Comparison of ENCODE assay signal across 25 cellular contexts in the genomic region with DNA sequence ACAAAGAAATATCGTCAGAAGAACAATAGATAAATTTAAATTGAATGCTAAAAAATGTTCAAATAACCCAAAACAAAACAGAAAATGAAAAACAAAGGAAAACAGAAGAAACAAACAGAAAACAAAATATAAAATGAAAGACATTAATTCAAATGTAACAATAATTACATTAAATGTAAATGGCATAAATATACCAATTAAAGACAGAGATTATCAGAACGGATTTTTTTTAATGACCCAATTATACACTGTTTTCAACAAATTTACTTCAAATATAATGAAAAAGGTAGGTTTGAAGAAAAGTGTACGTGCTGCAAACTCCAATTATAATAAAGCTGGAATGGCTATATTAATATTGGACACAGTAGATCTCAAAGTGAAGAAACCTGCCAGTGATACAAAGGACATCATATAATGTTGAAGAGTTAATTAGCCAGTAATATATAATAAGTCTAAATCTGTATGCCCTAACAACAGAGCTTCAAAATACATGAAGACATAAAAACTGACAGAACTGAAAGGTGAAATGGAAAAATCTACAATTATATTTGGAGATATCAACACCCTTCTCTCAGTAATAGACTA.
"Had no signal": no experiment of that assay in that cellular context is flagged by ENCODE, and none has a peak within 500 bp of the region (broad histone marks: within the 10 kb centered on the region; RNA-seq: fewer than 3 reads in every experiment).

No MANE protein-coding gene starts in this region.

- H3K4me1 ChIP-seq: gastrocnemius medialis, prostate gland, right atrium auricular region, suprapubic skin, transverse colon, upper lobe of right lung, uterus had no signal

- H3K27ac ChIP-seq: gastrocnemius medialis, neutrophil, prostate gland, right atrium auricular region, suprapubic skin, transverse colon, upper lobe of right lung, uterus had no signal

- H3K4me3 ChIP-seq: gastrocnemius medialis, lung, mucosa of descending colon, prostate gland, right atrium auricular region, smooth muscle cell, suprapubic skin, transverse colon, upper lobe of right lung, uterus had no signal

- H3K27me3 ChIP-seq: gastrocnemius medialis, neutrophil, right atrium auricular region, suprapubic skin, transverse colon, upper lobe of right lung, uterus had no signal

- ATAC-seq: effector memory CD8-positive, alpha-beta T cell; gastrocnemius medialis; left lobe of liver; mucosa of descending colon; natural killer cell treated with Interleukin-12 subunit alpha and Interleukin-12 subunit beta and Interleukin-15 and Interleukin-18, amount 100 ng/mL, for 72 hours; sciatic nerve; stimulated activated naive CD8-positive, alpha-beta T cell treated with anti-CD3 and anti-CD28 coated beads, Interleukin-15, amount 100 ng/mL, for 72 hours; upper lobe of right lung had no signal

- DNase-seq: cortex of kidney; effector memory CD8-positive, alpha-beta T cell; gastrocnemius medialis; head of caudate nucleus; kidney; mucosa of descending colon; naive B cell; stimulated activated CD4-positive, alpha-beta T cell treated with anti-CD3 and anti-CD28 coated beads, Interleukin-12 subunit alpha, Interleukin-12 subunit beta, amount 100 ng/mL, for 4 hours; stimulated activated CD4-positive, alpha-beta T cell treated with anti-CD3 and anti-CD28 coated beads, Interleukin-1b, Interleukin-23, amount 100 ng/mL, for 48 hours; stimulated activated CD4-positive, alpha-beta T cell treated with anti-CD3 and anti-CD28 coated beads, Interleukin-4, amount 100 ng/mL, for 1 hour; stimulated activated CD8-positive, alpha-beta memory T cell treated with anti-CD3 and anti-CD28 coated beads, Interleukin-4, amount 100 ng/mL, for 48 hours; stimulated activated naive CD4-positive, alpha-beta T cell; stimulated activated naive CD8-positive, alpha-beta T cell treated with anti-CD3 and anti-CD28 coated beads, Interleukin-15, amount 100 ng/mL, for 72 hours; transverse colon; upper lobe of right lung; uterus had no signal

- H3K4me2 ChIP-seq: smooth muscle cell had no signal

- H3K9me3 ChIP-seq: prostate gland had no signal

- H3K36me3 ChIP-seq: neutrophil, prostate gland, right atrium auricular region, transverse colon, upper lobe of right lung, uterus had no signal
